Comparison of ENCODE assay signal across 8 cellular contexts in genomic region chr17:76264755-76265623, GRCh38. TPM values are rescaled to one million over a fixed set of nuclear protein-coding genes. Genes with fewer than 3 reads are reported as not detected.
DNase-seq lines count a peak whose midpoint lies in the region; ATAC-seq, FAIRE-seq and TF ChIP-seq lines count a peak whose summit lies in the region.

UBALD2 (plus strand) TSS chr17:76265348; CDS start chr17:76265506, 158 bp downstream.

- no peaks in the 10 kb centered on the region for H3K9me3 ChIP-seq in Loucy (ENCODE audit: insufficient read depth, low read depth, low read length)

- H3K9me3 Mint-ChIP-seq in natural killer cell, result no peaks in the 10 kb centered on the region

- peaks cover 60% of the 10 kb centered on the region in 2 donors for H3K4me1 Mint-ChIP-seq in natural killer cell

- H3K36me3 Mint-ChIP-seq in natural killer cell, result no peaks in the 10 kb centered on the region

- no peak for FAIRE-seq in H54 (lab: Jason Lieb, UNC)

- no peaks in the 10 kb centered on the region for H3K27me3 Mint-ChIP-seq in natural killer cell (ENCODE audit: low read depth in 2 of 2)

- DNase-seq in EL (peak; percentile 100), H54 (ENCODE audit: insufficient read length, low spot score) (peak; percentile 100), fibroblast of peridontal ligament (ENCODE audit: extremely low read depth) (peak; percentile 100), natural killer cell (peak; percentile 99)
- DNase-seq in activated T-helper 9 cell treated with anti-CD3 and anti-CD28 coated beads, Interleukin-2, amount 50 U/mL, for 16 hours (ENCODE audit: low read depth), result peak; percentile 98
- DNase-seq in stimulated activated naive CD4-positive, alpha-beta T cell treated with Interleukin-2 at 50 U/mL for 16 hours (lab: John Stamatoyannopoulos, UW), result peak; percentile 99

- no peaks in the 10 kb centered on the region for H3K9me2 ChIP-seq in Loucy (replicated peaks; ENCODE audit: low read depth, low read length)

- H3K36me3 ChIP-seq in Loucy (ENCODE audit: insufficient read depth, low read length), result no peaks in the 10 kb centered on the region; the same call in 1 of the 2 replicates

- peak within 1 kb of the TSS; percentile 81 for H3K4me3 ChIP-seq in Loucy (ENCODE audit: low read length, poor library complexity, severe bottlenecking)

- peak; percentile 72 to 92 (median 82) for ATAC-seq in natural killer cell

- H3K9ac ChIP-seq in Loucy (ENCODE audit: low read depth, low read length, poor library complexity, severe bottlenecking), result peak within 1 kb of the TSS; percentile 85

- peaks cover 56% of the 10 kb centered on the region for H3K4me1 ChIP-seq in Loucy (ENCODE audit: insufficient read depth, low read length, poor library complexity, severe bottlenecking)

- peak; percentile 74 for TF ChIP-seq POLR2A in H54 (IDR thresholded peaks at IDR 0.05; ENCODE audit: low read depth, low read length)
- peak; percentile 53; the same call in 1 of the 2 replicates for TF ChIP-seq POLR2A in Raji (IDR thresholded peaks at IDR 0.05; ENCODE audit: insufficient read depth, low read depth, low read length)

- H3K4me3 Mint-ChIP-seq in natural killer cell, result peak within 1 kb of the TSS; percentile 94

- peak within 1 kb of the TSS; percentile 84 for H3K4me2 ChIP-seq in Loucy (ENCODE audit: low read depth, low read length, poor library complexity, severe bottlenecking)

- TF ChIP-seq CTCF in Loucy (conservative IDR thresholded peaks at IDR 0.05; ENCODE audit: low read length), result no peak
- TF ChIP-seq CTCF in natural killer cell (IDR thresholded peaks at IDR 0.05), result no peak

- H4K20me1 ChIP-seq in Loucy (ENCODE audit: insufficient read depth, low read length, poor library complexity, severe bottlenecking), result peaks cover 36% of the 10 kb centered on the region

- H2AFZ ChIP-seq in Loucy (ENCODE audit: low read length), result peak within 1 kb of the TSS; percentile 53; the same call in 1 of the 2 replicates

- H3K27me3 ChIP-seq in Loucy (ENCODE audit: insufficient read depth, low read length, poor library complexity, severe bottlenecking), result no peaks in the 10 kb centered on the region

- peak within 1 kb of the TSS; percentile 99 for H3K27ac Mint-ChIP-seq in natural killer cell

- H3K79me2 ChIP-seq in Loucy (ENCODE audit: insufficient read depth, low read length), result peaks cover 46% of the 10 kb centered on the region

- intact Hi-C loops in natural killer cell (cut with micrococcal nuclease), result loop anchor here (1.0 to 10.0 kb wide), 8 partner anchors 7 to 1620 kb away; partner anchors contain the start of genes FOXJ1, MFSD11, SRSF2 and UNK

- peaks cover 6% of the 10 kb centered on the region for H3F3A ChIP-seq in Loucy (ENCODE audit: low read depth)

RNA-seq across cellular contexts. Expression of gene UBALD2, which starts in this region (rescaled TPM):
- total RNA-seq in natural killer cell, result 100 to 1,000 TPM; 171 to 287 (median 189) TPM

Comparison
In these comparisons a context has a peak if more than half of its experiments do, and no peak if none do; other contexts are left out.
1. Peak in every context shown above with its lines: DNase-seq, ATAC-seq and H3K4me3 ChIP-seq.